1 cellular context compared by ENCODE assay signal in the genomic region with DNA sequence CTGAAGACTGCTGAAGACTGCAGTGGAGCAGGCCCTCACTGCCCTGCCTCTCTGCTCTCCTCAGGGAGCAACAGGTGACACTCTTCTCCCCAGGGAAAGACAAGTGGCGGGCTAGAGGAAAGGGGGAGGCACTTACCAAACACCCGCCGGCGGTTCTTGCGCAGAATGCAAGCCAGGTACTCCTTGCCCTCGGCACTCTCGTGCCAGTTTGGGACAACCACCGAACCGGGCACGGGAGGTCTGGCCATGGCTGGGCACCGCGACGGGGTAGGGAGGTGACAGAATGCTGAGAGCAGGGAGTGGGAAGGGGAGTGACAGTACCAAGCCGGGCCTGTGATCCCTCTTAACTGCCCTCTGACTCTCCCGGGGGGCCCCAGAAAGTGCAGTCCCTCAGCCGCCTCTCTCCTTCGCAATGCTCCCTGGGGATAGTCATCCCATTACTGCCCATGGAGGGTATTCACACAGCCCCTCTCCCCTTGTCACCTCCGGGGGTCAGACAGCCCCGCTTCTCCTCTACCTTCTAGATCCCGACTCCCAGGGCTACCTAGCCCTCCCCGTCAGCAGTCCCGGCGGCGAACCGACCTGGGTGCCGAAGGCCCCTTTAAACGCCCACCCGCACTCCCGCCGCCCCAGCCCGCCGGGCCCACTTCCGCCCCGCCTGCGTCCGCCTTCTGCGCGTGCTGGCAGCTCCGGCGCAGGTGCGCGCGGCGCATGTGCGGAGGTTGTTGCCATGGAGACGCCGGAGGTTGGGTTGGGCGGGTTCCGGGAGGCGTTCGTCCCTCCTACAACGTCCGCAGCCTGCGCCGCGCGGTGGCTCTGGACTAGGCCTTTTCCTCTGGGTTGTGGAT.
TF ChIP-seq lines count a peak whose summit lies in the region.

A gene with protein sequence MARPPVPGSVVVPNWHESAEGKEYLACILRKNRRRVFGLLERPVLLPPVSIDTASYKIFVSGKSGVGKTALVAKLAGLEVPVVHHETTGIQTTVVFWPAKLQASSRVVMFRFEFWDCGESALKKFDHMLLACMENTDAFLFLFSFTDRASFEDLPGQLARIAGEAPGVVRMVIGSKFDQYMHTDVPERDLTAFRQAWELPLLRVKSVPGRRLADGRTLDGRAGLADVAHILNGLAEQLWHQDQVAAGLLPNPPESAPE (minus strand): TSS at position 689 of the 848 bp plus-strand sequence. CDS start 441 bp downstream, at position 248.

TF ChIP-seq in K562, 482 proteins besides CTCF, POLR2A, EP300 and RAD21 (continued from another document):
- TF ChIP-seq, protein P1, sequence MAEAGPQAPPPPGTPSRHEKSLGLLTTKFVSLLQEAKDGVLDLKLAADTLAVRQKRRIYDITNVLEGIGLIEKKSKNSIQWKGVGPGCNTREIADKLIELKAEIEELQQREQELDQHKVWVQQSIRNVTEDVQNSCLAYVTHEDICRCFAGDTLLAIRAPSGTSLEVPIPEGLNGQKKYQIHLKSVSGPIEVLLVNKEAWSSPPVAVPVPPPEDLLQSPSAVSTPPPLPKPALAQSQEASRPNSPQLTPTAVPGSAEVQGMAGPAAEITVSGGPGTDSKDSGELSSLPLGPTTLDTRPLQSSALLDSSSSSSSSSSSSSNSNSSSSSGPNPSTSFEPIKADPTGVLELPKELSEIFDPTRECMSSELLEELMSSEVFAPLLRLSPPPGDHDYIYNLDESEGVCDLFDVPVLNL (CRISPR knock-in tag; IDR thresholded peaks at IDR 0.05; ENCODE audit: low read depth) = no peak
- TF ChIP-seq ZNF232 (CRISPR knock-in tag; IDR thresholded peaks at IDR 0.05) (no peak), ZFX (CRISPR knock-in tag; IDR thresholded peaks at IDR 0.05) (peak; percentile 96; the same call in 1 of the 2 replicates), NR3C1 (CRISPR knock-in tag; IDR thresholded peaks at IDR 0.05) (no peak), SLC30A9 (CRISPR knock-in tag; IDR thresholded peaks at IDR 0.05) (no peak), POLR2G (IDR thresholded peaks at IDR 0.05; ENCODE audit: low read depth, low read length) (peak; percentile 91), GTF2F1 (IDR thresholded peaks at IDR 0.05; ENCODE audit: low read depth, low read length) (no peak), GTF2A2 (tag; IDR thresholded peaks at IDR 0.05) (no peak), MIER1 (IDR thresholded peaks at IDR 0.05; ENCODE audit: low read depth) (no peak), ESRRA (IDR thresholded peaks at IDR 0.05; ENCODE audit: borderline replicate concordance, low read depth) (peak; percentile 26; the same call in 1 of the 2 replicates), ZFP36 (IDR thresholded peaks at IDR 0.05; ENCODE audit: low read depth, low read length, partially characterized antibody) (peak; percentile 15), MTF1 (CRISPR knock-in tag; IDR thresholded peaks at IDR 0.05; ENCODE audit: borderline replicate concordance) (no peak), SMAD2 (IDR thresholded peaks at IDR 0.05; ENCODE audit: low read depth, low read length) (no peak), MYC (IDR thresholded peaks at IDR 0.05; ENCODE audit: low read depth, low read length) (peak; percentile 83), MYC (CRISPR knock-in tag; IDR thresholded peaks at IDR 0.05; ENCODE audit: borderline replicate concordance, low read depth) (no peak; the same call in 1 of the 2 replicates), ZNF121 (CRISPR knock-in tag; conservative IDR thresholded peaks at IDR 0.05) (no peak), SMARCE1 (IDR thresholded peaks at IDR 0.05) (peak; percentile 12; the same call in 1 of the 2 replicates), KDM1A (IDR thresholded peaks at IDR 0.05) (no peak), ZNF274 (IDR thresholded peaks at IDR 0.05; ENCODE audit: borderline replicate concordance, low read depth, low read length) (no peak; the same call in 1 of the 2 replicates), SRSF1 (IDR thresholded peaks at IDR 0.05; ENCODE audit: low read depth, low read length) (no peak)
- TF ChIP-seq, protein P2, sequence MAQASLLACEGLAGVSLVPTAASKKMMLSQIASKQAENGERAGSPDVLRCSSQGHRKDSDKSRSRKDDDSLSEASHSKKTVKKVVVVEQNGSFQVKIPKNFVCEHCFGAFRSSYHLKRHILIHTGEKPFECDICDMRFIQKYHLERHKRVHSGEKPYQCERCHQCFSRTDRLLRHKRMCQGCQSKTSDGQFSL (CRISPR knock-in tag; IDR thresholded peaks at IDR 0.05) = no peak
- TF ChIP-seq, protein P2 (tag; IDR thresholded peaks at IDR 0.05) = no peak
- TF ChIP-seq, protein P3, sequence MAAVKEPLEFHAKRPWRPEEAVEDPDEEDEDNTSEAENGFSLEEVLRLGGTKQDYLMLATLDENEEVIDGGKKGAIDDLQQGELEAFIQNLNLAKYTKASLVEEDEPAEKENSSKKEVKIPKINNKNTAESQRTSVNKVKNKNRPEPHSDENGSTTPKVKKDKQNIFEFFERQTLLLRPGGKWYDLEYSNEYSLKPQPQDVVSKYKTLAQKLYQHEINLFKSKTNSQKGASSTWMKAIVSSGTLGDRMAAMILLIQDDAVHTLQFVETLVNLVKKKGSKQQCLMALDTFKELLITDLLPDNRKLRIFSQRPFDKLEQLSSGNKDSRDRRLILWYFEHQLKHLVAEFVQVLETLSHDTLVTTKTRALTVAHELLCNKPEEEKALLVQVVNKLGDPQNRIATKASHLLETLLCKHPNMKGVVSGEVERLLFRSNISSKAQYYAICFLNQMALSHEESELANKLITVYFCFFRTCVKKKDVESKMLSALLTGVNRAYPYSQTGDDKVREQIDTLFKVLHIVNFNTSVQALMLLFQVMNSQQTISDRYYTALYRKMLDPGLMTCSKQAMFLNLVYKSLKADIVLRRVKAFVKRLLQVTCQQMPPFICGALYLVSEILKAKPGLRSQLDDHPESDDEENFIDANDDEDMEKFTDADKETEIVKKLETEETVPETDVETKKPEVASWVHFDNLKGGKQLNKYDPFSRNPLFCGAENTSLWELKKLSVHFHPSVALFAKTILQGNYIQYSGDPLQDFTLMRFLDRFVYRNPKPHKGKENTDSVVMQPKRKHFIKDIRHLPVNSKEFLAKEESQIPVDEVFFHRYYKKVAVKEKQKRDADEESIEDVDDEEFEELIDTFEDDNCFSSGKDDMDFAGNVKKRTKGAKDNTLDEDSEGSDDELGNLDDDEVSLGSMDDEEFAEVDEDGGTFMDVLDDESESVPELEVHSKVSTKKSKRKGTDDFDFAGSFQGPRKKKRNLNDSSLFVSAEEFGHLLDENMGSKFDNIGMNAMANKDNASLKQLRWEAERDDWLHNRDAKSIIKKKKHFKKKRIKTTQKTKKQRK (IDR thresholded peaks at IDR 0.05; ENCODE audit: borderline replicate concordance, low read depth, low read length) = no peak
- TF ChIP-seq, protein P4, sequence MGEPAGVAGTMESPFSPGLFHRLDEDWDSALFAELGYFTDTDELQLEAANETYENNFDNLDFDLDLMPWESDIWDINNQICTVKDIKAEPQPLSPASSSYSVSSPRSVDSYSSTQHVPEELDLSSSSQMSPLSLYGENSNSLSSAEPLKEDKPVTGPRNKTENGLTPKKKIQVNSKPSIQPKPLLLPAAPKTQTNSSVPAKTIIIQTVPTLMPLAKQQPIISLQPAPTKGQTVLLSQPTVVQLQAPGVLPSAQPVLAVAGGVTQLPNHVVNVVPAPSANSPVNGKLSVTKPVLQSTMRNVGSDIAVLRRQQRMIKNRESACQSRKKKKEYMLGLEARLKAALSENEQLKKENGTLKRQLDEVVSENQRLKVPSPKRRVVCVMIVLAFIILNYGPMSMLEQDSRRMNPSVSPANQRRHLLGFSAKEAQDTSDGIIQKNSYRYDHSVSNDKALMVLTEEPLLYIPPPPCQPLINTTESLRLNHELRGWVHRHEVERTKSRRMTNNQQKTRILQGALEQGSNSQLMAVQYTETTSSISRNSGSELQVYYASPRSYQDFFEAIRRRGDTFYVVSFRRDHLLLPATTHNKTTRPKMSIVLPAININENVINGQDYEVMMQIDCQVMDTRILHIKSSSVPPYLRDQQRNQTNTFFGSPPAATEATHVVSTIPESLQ (CRISPR knock-in tag; IDR thresholded peaks at IDR 0.05) = peak; percentile 88
- TF ChIP-seq, protein P5, sequence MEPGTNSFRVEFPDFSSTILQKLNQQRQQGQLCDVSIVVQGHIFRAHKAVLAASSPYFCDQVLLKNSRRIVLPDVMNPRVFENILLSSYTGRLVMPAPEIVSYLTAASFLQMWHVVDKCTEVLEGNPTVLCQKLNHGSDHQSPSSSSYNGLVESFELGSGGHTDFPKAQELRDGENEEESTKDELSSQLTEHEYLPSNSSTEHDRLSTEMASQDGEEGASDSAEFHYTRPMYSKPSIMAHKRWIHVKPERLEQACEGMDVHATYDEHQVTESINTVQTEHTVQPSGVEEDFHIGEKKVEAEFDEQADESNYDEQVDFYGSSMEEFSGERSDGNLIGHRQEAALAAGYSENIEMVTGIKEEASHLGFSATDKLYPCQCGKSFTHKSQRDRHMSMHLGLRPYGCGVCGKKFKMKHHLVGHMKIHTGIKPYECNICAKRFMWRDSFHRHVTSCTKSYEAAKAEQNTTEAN (CRISPR knock-in tag; IDR thresholded peaks at IDR 0.05) = peak; percentile 58; the same call in 1 of the 2 replicates
- TF ChIP-seq, protein P6, sequence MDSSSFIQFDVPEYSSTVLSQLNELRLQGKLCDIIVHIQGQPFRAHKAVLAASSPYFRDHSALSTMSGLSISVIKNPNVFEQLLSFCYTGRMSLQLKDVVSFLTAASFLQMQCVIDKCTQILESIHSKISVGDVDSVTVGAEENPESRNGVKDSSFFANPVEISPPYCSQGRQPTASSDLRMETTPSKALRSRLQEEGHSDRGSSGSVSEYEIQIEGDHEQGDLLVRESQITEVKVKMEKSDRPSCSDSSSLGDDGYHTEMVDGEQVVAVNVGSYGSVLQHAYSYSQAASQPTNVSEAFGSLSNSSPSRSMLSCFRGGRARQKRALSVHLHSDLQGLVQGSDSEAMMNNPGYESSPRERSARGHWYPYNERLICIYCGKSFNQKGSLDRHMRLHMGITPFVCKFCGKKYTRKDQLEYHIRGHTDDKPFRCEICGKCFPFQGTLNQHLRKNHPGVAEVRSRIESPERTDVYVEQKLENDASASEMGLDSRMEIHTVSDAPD (CRISPR knock-in tag; IDR thresholded peaks at IDR 0.05) = no peak
- TF ChIP-seq, protein P7, sequence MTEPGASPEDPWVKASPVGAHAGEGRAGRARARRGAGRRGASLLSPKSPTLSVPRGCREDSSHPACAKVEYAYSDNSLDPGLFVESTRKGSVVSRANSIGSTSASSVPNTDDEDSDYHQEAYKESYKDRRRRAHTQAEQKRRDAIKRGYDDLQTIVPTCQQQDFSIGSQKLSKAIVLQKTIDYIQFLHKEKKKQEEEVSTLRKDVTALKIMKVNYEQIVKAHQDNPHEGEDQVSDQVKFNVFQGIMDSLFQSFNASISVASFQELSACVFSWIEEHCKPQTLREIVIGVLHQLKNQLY (CRISPR knock-in tag; conservative IDR thresholded peaks at IDR 0.05) = no peak
